Comparison of ENCODE assay signal across 15 cellular contexts in the genomic region with DNA sequence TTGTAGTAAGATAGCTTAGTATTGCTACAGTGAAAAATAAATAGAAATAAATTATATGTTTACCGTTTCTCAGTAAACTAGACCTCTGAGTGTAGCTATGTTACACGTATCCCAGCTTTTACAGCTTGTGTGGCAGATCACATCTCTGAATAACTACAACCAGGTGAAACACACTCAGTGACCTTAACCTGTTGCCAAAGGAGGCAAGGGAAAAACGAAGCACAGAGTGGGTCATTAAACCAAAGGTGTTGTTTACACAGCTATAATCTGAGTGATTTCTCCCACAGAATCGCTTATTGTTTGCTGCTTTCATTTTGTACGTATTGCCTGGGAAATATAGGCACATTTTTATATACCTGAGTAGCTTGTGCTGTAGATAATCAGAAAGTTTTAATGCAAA.
DNase-seq lines count a peak whose midpoint lies in the region; ATAC-seq and TF ChIP-seq lines count a peak whose summit lies in the region.
"Had no signal": no experiment of that assay in that cellular context is flagged by ENCODE, and none has a peak within 500 bp of the region (broad histone marks: within the 10 kb centered on the region; RNA-seq: fewer than 3 reads in every experiment).

No MANE protein-coding gene starts in this region.

- no peak overlapping the region for H2BK15ac ChIP-seq in H9 (ENCODE audit: low read depth, low read length)

- no peak overlapping the region for H3K4me3 Mint-ChIP-seq in H9
- H3K4me3 Mint-ChIP-seq: CD4-positive, alpha-beta T cell had no signal

- H3K14ac ChIP-seq in H9 (ENCODE audit: insufficient read depth, low read length) = no peak overlapping the region

- no peak overlapping the region for H4K8ac ChIP-seq in H9 (replicated peaks; ENCODE audit: insufficient read length, low read depth, low read length)

- H3T11ph ChIP-seq in H9 (ENCODE audit: low read length) = no peak overlapping the region

- no peak overlapping the region for H3K27ac Mint-ChIP-seq in H9
- H3K27ac Mint-ChIP-seq: CD4-positive, alpha-beta T cell had no signal

- no peak overlapping the region for H3K4ac ChIP-seq in H9 (ENCODE audit: low read depth, low read length)

- H3K79me1 ChIP-seq in H9 (ENCODE audit: insufficient read depth, low read depth, low read length, poor library complexity, severe bottlenecking) = no peaks in the 10 kb centered on the region

- H3K27me3 ChIP-seq in BE2C (no peaks in the 10 kb centered on the region), H9 (ENCODE audit: insufficient read depth, low read length) (no peaks in the 10 kb centered on the region), PC-9 (ENCODE audit: insufficient read depth, low read depth) (no peaks in the 10 kb centered on the region)

- H3K36me3 ChIP-seq in BE2C (no peaks in the 10 kb centered on the region), PC-9 (ENCODE audit: low read depth) (no peaks in the 10 kb centered on the region)

- no peaks in the 10 kb centered on the region for H3F3A ChIP-seq in PC-9 (ENCODE audit: insufficient read depth, low read depth)

- H2BK20ac ChIP-seq in H9 (ENCODE audit: low read depth, low read length, poor library complexity, severe bottlenecking) = no peak overlapping the region

- CTCF ChIA-PET in PC-9 (lab: Charles Lee) = no interaction called here

- H3K9me3 ChIP-seq in BE2C = no peaks in the 10 kb centered on the region
- no peaks in the 10 kb centered on the region for H3K9me3 ChIP-seq in H9 (ENCODE audit: control insufficient read depth, low read depth, low read length)
- H3K9me3 ChIP-seq in PC-9 (ENCODE audit: insufficient read depth, low read depth) = no peaks in the 10 kb centered on the region

- H3K4me1 Mint-ChIP-seq in H9 = peaks cover 5 to 7% of the 10 kb centered on the region in 2 experiments; a peak in 3 of 4 replicates

- H2AFZ ChIP-seq in H9 (ENCODE audit: low read length) (no peak overlapping the region), PC-9 (no peak overlapping the region)

- no peak overlapping the region for H4K5ac ChIP-seq in H9 (ENCODE audit: insufficient read length, low read depth, low read length)

- H3K9me3 Mint-ChIP-seq in H9 = no peaks in the 10 kb centered on the region

- ATAC-seq in left colon (peak; percentile 50), GM18498 (IDR thresholded peaks at IDR 0.05; ENCODE audit: unreplicated experiment) (no peak), GM21526 (IDR thresholded peaks at IDR 0.05; ENCODE audit: low FRiP score, unreplicated experiment) (no peak)

- no peaks in the 10 kb centered on the region for H3K27me3 Mint-ChIP-seq in H9 (ENCODE audit: low read depth)
- H3K27me3 Mint-ChIP-seq: CD4-positive, alpha-beta T cell had no signal

- no peaks in the 10 kb centered on the region for H4K20me1 ChIP-seq in H9 (ENCODE audit: control insufficient read depth, insufficient read depth, insufficient read length)
- H4K20me1 ChIP-seq in PC-9 (ENCODE audit: insufficient read depth) = no peaks in the 10 kb centered on the region

- H2BK5ac ChIP-seq in H9 (ENCODE audit: insufficient read length, low read length) = no peak overlapping the region

- POLR2A ChIA-PET in PC-9 (lab: Charles Lee; ENCODE audit: unreplicated experiment) = no interaction called here

- no peak overlapping the region for H3K23ac ChIP-seq in H9 (ENCODE audit: insufficient read length, low read depth, low read length)

- no peak overlapping the region for H2BK12ac ChIP-seq in H9 (ENCODE audit: insufficient read length, low read depth, low read length)

- H3K4me2 ChIP-seq in H9 (ENCODE audit: insufficient read depth, insufficient read length, low read length) = no peak overlapping the region
- H3K4me2 ChIP-seq in PC-9 = peak overlapping the region; percentile 19; the same call in 1 of the 2 replicates

- H3K79me2 ChIP-seq in H9 (ENCODE audit: insufficient read depth, low read length) (no peaks in the 10 kb centered on the region), PC-9 (ENCODE audit: low read depth) (no peaks in the 10 kb centered on the region)

- H3K4me3 ChIP-seq in BE2C (ENCODE audit: low read depth, low read length) = peak overlapping the region; percentile 29
- H3K4me3 ChIP-seq in PC-9 = no peak overlapping the region

- peak overlapping the region; percentile 63 for H3K18ac ChIP-seq in H9 (ENCODE audit: insufficient read length, low read depth, low read length)

- no peak overlapping the region for H2BK120ac ChIP-seq in H9 (ENCODE audit: low read depth, low read length, poor library complexity, severe bottlenecking)

- TF ChIP-seq CTCF in BE2C (IDR thresholded peaks at IDR 0.05; ENCODE audit: low read depth, low read length) = no peak
- no peak for TF ChIP-seq CTCF in H9 (conservative IDR thresholded peaks at IDR 0.05)
- no peak for TF ChIP-seq CTCF in PC-9 (conservative IDR thresholded peaks at IDR 0.05)

- peaks cover 33% of the 10 kb centered on the region for H3K4me1 ChIP-seq in BE2C
- no peaks in the 10 kb centered on the region for H3K4me1 ChIP-seq in H9 (ENCODE audit: insufficient read depth, low read length)
- H3K4me1 ChIP-seq in PC-9 (replicated peaks; ENCODE audit: insufficient read depth) = no peaks in the 10 kb centered on the region

- no peak overlapping the region for H3K56ac ChIP-seq in H9 (ENCODE audit: insufficient read length, low read depth, low read length)

- no TSS peak for BruUV-seq in PC-9 (replicated peaks; lab: Mats Ljungman, UMichigan)

- H3K36me3 Mint-ChIP-seq in H9 (ENCODE audit: insufficient read depth in 1 of 3, low read depth in 3 of 3) = no peaks in the 10 kb centered on the region

- no peak for DNase-seq in BE2C
- no peak for DNase-seq in H9
- DNase-seq in PC-9 = no peak
- no peak for DNase-seq in left colon
- DNase-seq in middle frontal gyrus (ENCODE audit: extremely low spot score, low spot score) = no peak
- no peak for DNase-seq in GF-D8 (lab: John Stamatoyannopoulos, UW)
- DNase-seq: ACHN; C1 segment of cervical spinal cord; CD4-positive, alpha-beta T cell; DND-41; GDM1; IMR-90; KBM-7 had no signal

- intact Hi-C loops in PC-9 (cut with micrococcal nuclease; ENCODE audit: unreplicated experiment) (no loop called here), left colon (cut with DNase I, micrococcal nuclease) (no loop called here)

- no peak overlapping the region for H4K91ac ChIP-seq in H9 (ENCODE audit: insufficient read length, low read depth, low read length)

- WGBS in H9 (ENCODE audit: extremely low coverage, insufficient read length, low lambda C conversion rate) = no CpG with 5 or more reads among the region's 5 CpGs

- no peaks in the 10 kb centered on the region for H3K23me2 ChIP-seq in H9 (ENCODE audit: insufficient read length, low read depth, low read length, poor library complexity, severe bottlenecking)

- no peak overlapping the region for H2AK5ac ChIP-seq in H9 (ENCODE audit: insufficient read length, low read length)

- no peak overlapping the region for H3K9ac ChIP-seq in H9 (ENCODE audit: extremely low read depth, insufficient read length, low read length)

- H3K9me2 ChIP-seq in PC-9 (ENCODE audit: insufficient read depth) = no peaks in the 10 kb centered on the region

- no peak overlapping the region for H3K27ac ChIP-seq in H9 (ENCODE audit: insufficient read length, low read depth, low read length)
- H3K27ac ChIP-seq in PC-9 = no peak overlapping the region
